In the genomic region with DNA sequence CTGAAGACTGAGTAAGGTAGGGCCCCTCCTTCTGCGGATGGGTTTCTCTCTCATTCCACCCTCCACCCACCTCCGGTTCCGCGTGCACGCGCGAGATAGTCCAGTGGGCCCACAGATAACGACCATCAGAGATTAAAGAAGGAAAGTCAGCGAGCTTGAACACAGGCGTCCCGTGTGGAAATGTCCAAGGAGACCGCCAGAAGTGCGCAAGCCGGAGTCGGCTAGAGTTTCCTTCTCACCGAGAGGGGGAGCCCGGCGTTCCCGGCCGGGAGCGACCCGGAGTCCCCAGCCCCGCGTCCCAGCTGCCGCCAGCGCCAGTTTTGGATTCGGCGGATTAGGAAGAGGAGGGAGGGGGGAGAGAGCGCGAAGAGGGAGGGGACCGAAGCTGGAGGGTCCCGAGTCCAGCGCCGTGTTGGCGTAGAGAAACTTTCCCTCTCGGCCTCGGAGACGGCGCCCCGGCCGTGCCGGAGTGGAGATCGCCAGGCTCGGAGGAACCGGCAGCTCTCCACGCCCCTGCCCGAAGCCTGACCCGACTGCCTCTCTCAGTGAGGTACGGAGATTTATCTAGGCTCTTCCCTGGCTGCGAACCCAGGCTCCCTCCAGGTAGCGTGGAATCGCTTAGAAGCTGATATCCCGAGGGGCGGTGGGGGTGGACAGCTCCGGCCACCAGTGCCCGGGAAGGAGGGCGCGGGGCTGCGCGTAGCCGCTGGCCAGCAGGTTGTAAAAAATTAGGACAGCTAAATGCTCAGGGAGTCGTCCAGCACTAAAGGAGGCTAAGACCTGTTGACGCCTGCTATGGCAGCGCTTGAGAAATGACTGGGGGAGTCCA, we compare ENCODE assay signal across 8 cellular contexts. TPM values are rescaled to one million over a fixed set of nuclear protein-coding genes. Genes with fewer than 3 reads are reported as not detected.
DNase-seq lines count a peak whose midpoint lies in the region; ATAC-seq and TF ChIP-seq lines count a peak whose summit lies in the region.

A gene with protein sequence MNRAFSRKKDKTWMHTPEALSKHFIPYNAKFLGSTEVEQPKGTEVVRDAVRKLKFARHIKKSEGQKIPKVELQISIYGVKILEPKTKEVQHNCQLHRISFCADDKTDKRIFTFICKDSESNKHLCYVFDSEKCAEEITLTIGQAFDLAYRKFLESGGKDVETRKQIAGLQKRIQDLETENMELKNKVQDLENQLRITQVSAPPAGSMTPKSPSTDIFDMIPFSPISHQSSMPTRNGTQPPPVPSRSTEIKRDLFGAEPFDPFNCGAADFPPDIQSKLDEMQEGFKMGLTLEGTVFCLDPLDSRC (plus strand): TSS at position 258 of the 829 bp plus-strand sequence. CDS start 185,829 bp downstream, outside the sequence.

- H3K27ac Mint-ChIP-seq in Caco-2 (ENCODE audit: unreplicated experiment), result peak within 1 kb of the TSS; percentile 89
- no peak within 1 kb of the TSS for H3K27ac Mint-ChIP-seq in dendritic cell treated with granulocyte-macrophage colony-stimulating factor and Interleukin-4, amounts not matched to agents 40 ng/mL and 50 ng/mL, for 4 days
- no peak within 1 kb of the TSS for H3K27ac Mint-ChIP-seq in stimulated activated naive CD8-positive, alpha-beta T cell treated with anti-CD3 and anti-CD28 coated beads, Interleukin-15, Interleukin-2, amounts not matched to agents 100 ng/mL and 50 ng/mL, for 24 hours

- H3K27me3 ChIP-seq in Caco-2 (replicated peaks; ENCODE audit: control insufficient read depth, insufficient read depth, low read length) (no peaks in the 10 kb centered on the region), SJCRH30 (no peaks in the 10 kb centered on the region), layer of hippocampus (ENCODE audit: control insufficient read depth, insufficient read depth, low read length) (no peaks in the 10 kb centered on the region)

- H3K4me1 ChIP-seq in Caco-2 (peaks cover 17% of the 10 kb centered on the region), SJCRH30 (peaks cover 15% of the 10 kb centered on the region)

- H3K4me3 ChIP-seq in Caco-2 (ENCODE audit: low read depth, low read length) (peak within 1 kb of the TSS; percentile 92), SJCRH30 (peak within 1 kb of the TSS; percentile 86)

- POLR2A ChIA-PET in Caco-2 (lab: Charles Lee), result interaction anchor here (0.6 to 1.3 kb wide), 5 partner anchors 13 to 388 kb away, joined by 3 to 5 read pairs (median 3); no protein-coding TSS in a partner anchor

- peak within 1 kb of the TSS; percentile 94 for H3K4me3 Mint-ChIP-seq in Caco-2 (ENCODE audit: unreplicated experiment)
- H3K4me3 Mint-ChIP-seq in dendritic cell treated with granulocyte-macrophage colony-stimulating factor and Interleukin-4, amounts not matched to agents 40 ng/mL and 50 ng/mL, for 4 days, result peak within 1 kb of the TSS; percentile 49
- peak within 1 kb of the TSS; percentile 57 for H3K4me3 Mint-ChIP-seq in stimulated activated naive CD8-positive, alpha-beta T cell treated with anti-CD3 and anti-CD28 coated beads, Interleukin-15, Interleukin-2, amounts not matched to agents 100 ng/mL and 50 ng/mL, for 24 hours

- H3K27ac ChIP-seq in SJCRH30, result peak within 1 kb of the TSS; percentile 89
- H3K27ac ChIP-seq in layer of hippocampus (ENCODE audit: low read depth, low read length), result peak within 1 kb of the TSS; percentile 63

- peak; percentile 82 to 85 for DNase-seq in Caco-2
- peak; percentile 98 to 99 for DNase-seq in SJCRH30
- no peak for DNase-seq in stimulated activated CD4-positive, alpha-beta T cell treated with anti-CD3 and anti-CD28 coated beads, Interleukin-12 subunit alpha, Interleukin-12 subunit beta, amount 100 ng/mL, for 4 hours

- CTCF ChIA-PET in Caco-2 (lab: Charles Lee), result interaction anchor here (1.0 to 3.3 kb wide), 6 partner anchors 11 to 77 kb away, joined by 3 to 37 read pairs (median 5); no protein-coding TSS in a partner anchor

- H3K36me3 ChIP-seq in Caco-2 (ENCODE audit: control insufficient read depth, insufficient read depth, low read length), result no peaks in the 10 kb centered on the region
- no peaks in the 10 kb centered on the region for H3K36me3 ChIP-seq in SJCRH30

- peaks cover 18% of the 10 kb centered on the region for H3K36me3 Mint-ChIP-seq in Caco-2 (ENCODE audit: insufficient read depth, unreplicated experiment)
- no peaks in the 10 kb centered on the region for H3K36me3 Mint-ChIP-seq in dendritic cell treated with granulocyte-macrophage colony-stimulating factor and Interleukin-4, amounts not matched to agents 40 ng/mL and 50 ng/mL, for 4 days (ENCODE audit: low read depth)
- H3K36me3 Mint-ChIP-seq in stimulated activated naive CD8-positive, alpha-beta T cell treated with anti-CD3 and anti-CD28 coated beads, Interleukin-15, Interleukin-2, amounts not matched to agents 100 ng/mL and 50 ng/mL, for 24 hours (ENCODE audit: low read depth), result no peaks in the 10 kb centered on the region

- ATAC-seq in HG03432 (IDR thresholded peaks at IDR 0.05; ENCODE audit: unreplicated experiment) (peak; percentile 60), HG03439 (IDR thresholded peaks at IDR 0.05; ENCODE audit: unreplicated experiment) (no peak)

- H3K4me1 Mint-ChIP-seq in Caco-2 (ENCODE audit: low read depth, unreplicated experiment), result no peaks in the 10 kb centered on the region
- peaks cover 17% of the 10 kb centered on the region for H3K4me1 Mint-ChIP-seq in dendritic cell treated with granulocyte-macrophage colony-stimulating factor and Interleukin-4, amounts not matched to agents 40 ng/mL and 50 ng/mL, for 4 days (ENCODE audit: low read depth)
- peaks cover 8% of the 10 kb centered on the region for H3K4me1 Mint-ChIP-seq in stimulated activated naive CD8-positive, alpha-beta T cell treated with anti-CD3 and anti-CD28 coated beads, Interleukin-15, Interleukin-2, amounts not matched to agents 100 ng/mL and 50 ng/mL, for 24 hours (ENCODE audit: low read depth)

- BruUV-seq in Caco-2 (replicated peaks; lab: Mats Ljungman, UMichigan), result TSS peak; percentile 67

- H3K9me3 ChIP-seq in Caco-2 (no peaks in the 10 kb centered on the region), SJCRH30 (replicated peaks) (no peaks in the 10 kb centered on the region)

- no peaks in the 10 kb centered on the region for H3K27me3 Mint-ChIP-seq in Caco-2 (ENCODE audit: insufficient read depth, unreplicated experiment)
- peaks cover 43% of the 10 kb centered on the region for H3K27me3 Mint-ChIP-seq in dendritic cell treated with granulocyte-macrophage colony-stimulating factor and Interleukin-4, amounts not matched to agents 40 ng/mL and 50 ng/mL, for 4 days
- peaks cover 47% of the 10 kb centered on the region for H3K27me3 Mint-ChIP-seq in stimulated activated naive CD8-positive, alpha-beta T cell treated with anti-CD3 and anti-CD28 coated beads, Interleukin-15, Interleukin-2, amounts not matched to agents 100 ng/mL and 50 ng/mL, for 24 hours

- peak; percentile 75 to 90 for TF ChIP-seq CTCF in Caco-2 (IDR thresholded peaks at IDR 0.05; ENCODE audit: insufficient read depth in 1 of 2, low read depth in 1 of 2, low read length in 1 of 2, severe bottlenecking in 1 of 2, unreplicated experiment in 1 of 2)

- intact Hi-C loops in Caco-2 (cut with micrococcal nuclease; ENCODE audit: unreplicated experiment), result loop anchor here (1.0 to 5.0 kb wide), 5 partner anchors 35 to 220 kb away; no protein-coding TSS in a partner anchor
- intact Hi-C loops in dendritic cell treated with granulocyte-macrophage colony-stimulating factor and Interleukin-4, amounts not matched to agents 40 ng/mL and 50 ng/mL, for 4 days (cut with micrococcal nuclease), result no loop called here

- no peaks in the 10 kb centered on the region for H3K9me3 Mint-ChIP-seq in Caco-2 (ENCODE audit: unreplicated experiment)
- H3K9me3 Mint-ChIP-seq in dendritic cell treated with granulocyte-macrophage colony-stimulating factor and Interleukin-4, amounts not matched to agents 40 ng/mL and 50 ng/mL, for 4 days, result no peaks in the 10 kb centered on the region
- H3K9me3 Mint-ChIP-seq in stimulated activated naive CD8-positive, alpha-beta T cell treated with anti-CD3 and anti-CD28 coated beads, Interleukin-15, Interleukin-2, amounts not matched to agents 100 ng/mL and 50 ng/mL, for 24 hours, result no peaks in the 10 kb centered on the region

RNA-seq across cellular contexts. Expression of the gene that starts here (rescaled TPM):
- 32.4 and 33.0 TPM in 2 replicates for total RNA-seq in Caco-2 (2022)
- 77.2 and 90.0 TPM in 2 replicates for total RNA-seq in SJCRH30 (2014; rRNA removed; shearing (Covaris generic))
